Comparison of ENCODE assay signal across 28 cellular contexts in the genomic region with DNA sequence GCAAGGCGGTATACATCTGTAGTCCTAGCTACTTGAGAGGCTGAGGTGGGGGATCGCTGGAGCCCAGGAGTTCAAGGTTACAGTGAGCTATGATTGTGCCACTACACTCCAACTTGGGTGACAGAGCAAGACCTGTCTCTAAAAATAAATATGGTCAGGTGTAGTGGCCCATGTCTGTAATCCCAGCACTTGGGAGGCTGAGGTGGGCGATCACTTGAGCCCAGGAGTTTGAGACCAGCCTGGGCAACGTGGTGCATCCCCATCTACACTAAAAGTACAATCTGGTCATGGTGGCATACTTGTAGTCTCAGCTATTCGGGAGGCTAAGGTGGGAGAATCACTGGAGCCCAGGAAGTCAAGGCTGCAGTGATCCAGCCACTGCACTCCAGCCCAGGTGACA.
"Had no signal": no experiment of that assay in that cellular context is flagged by ENCODE, and none has a peak within 500 bp of the region (broad histone marks: within the 10 kb centered on the region; RNA-seq: fewer than 3 reads in every experiment).

No MANE protein-coding gene starts in this region.

- H3K27ac Mint-ChIP-seq: activated CD4-positive, alpha-beta memory T cell treated with anti-CD3 and anti-CD28 coated beads for 36 hours; activated CD4-positive, alpha-beta T cell treated with anti-CD3 and anti-CD28 coated beads, Interleukin-2, amount 10 ng/mL, durations not matched to agents 24 days and 14 days; activated naive CD4-positive, alpha-beta T cell treated with anti-CD3 and anti-CD28 coated beads, Interleukin-2, amount 10 ng/mL, durations not matched to agents 7 days and 5 days; activated naive CD8-positive, alpha-beta T cell treated with anti-CD3 and anti-CD28 coated beads, Interleukin-2, amount 10 ng/mL, durations not matched to agents 7 days and 5 days; activated T-cell treated with anti-CD3 and anti-CD28 coated beads, Interleukin-2, amount 50 U/mL, for 24 hours; dendritic cell treated with granulocyte-macrophage colony-stimulating factor and Interleukin-4, amounts not matched to agents 40 ng/mL and 50 ng/mL, for 4 days; endodermal cell; memory B cell; progenitor cell of endocrine pancreas; type B pancreatic cell had no signal

- H3K27ac ChIP-seq: ovary, testis had no signal

- H3K36me3 ChIP-seq: ovary had no signal

- H3K27me3 Mint-ChIP-seq: activated CD4-positive, alpha-beta memory T cell treated with anti-CD3 and anti-CD28 coated beads for 36 hours; activated CD4-positive, alpha-beta T cell treated with anti-CD3 and anti-CD28 coated beads, Interleukin-2, amount 10 ng/mL, durations not matched to agents 24 days and 14 days; activated naive CD4-positive, alpha-beta T cell treated with anti-CD3 and anti-CD28 coated beads, Interleukin-2, amount 10 ng/mL, durations not matched to agents 7 days and 5 days; activated naive CD8-positive, alpha-beta T cell treated with anti-CD3 and anti-CD28 coated beads, Interleukin-2, amount 10 ng/mL, durations not matched to agents 7 days and 5 days; activated T-cell treated with anti-CD3 and anti-CD28 coated beads, Interleukin-2, amount 50 U/mL, for 24 hours; dendritic cell treated with granulocyte-macrophage colony-stimulating factor and Interleukin-4, amounts not matched to agents 40 ng/mL and 50 ng/mL, for 4 days; memory B cell; naive thymus-derived CD4-positive, alpha-beta T cell; progenitor cell of endocrine pancreas; type B pancreatic cell had no signal

- H3K4me3 ChIP-seq: esophagus squamous epithelium, ovary, right atrium auricular region, testis had no signal

- H3K9me3 ChIP-seq: esophagus squamous epithelium, ovary, right atrium auricular region, testis had no signal

- H3K27me3 ChIP-seq: brain microvascular endothelial cell, esophagus squamous epithelium, ovary, right atrium auricular region, testis had no signal

- ATAC-seq: left cardiac atrium; naive thymus-derived CD4-positive, alpha-beta T cell had no signal

- DNase-seq: activated CD4-positive, alpha-beta memory T cell treated with anti-CD3 and anti-CD28 coated beads for 36 hours; activated CD4-positive, alpha-beta T cell treated with anti-CD3 and anti-CD28 coated beads, Interleukin-2, amount 10 ng/mL, durations not matched to agents 24 days and 14 days; activated CD4-positive, CD25-positive, alpha-beta regulatory T cell treated with anti-CD3 and anti-CD28 coated beads, Interleukin-2, amount 50 U/mL, for 72 hours; activated CD8-positive, alpha-beta memory T cell treated with anti-CD3 and anti-CD28 coated beads, Interleukin-2, amount 50 U/mL, for 48 hours; activated gamma-delta T cell; activated naive CD4-positive, alpha-beta T cell treated with anti-CD3 and anti-CD28 coated beads, Interleukin-2, amount 10 ng/mL, durations not matched to agents 7 days and 5 days; activated naive CD8-positive, alpha-beta T cell treated with anti-CD3 and anti-CD28 coated beads, Interleukin-2, amount 10 ng/mL, durations not matched to agents 7 days and 5 days; activated T-cell treated with anti-CD3 and anti-CD28 coated beads, Interleukin-2, amount 50 U/mL, for 24 hours; brain microvascular endothelial cell; caudate nucleus; endodermal cell; esophagus squamous epithelium; head of caudate nucleus; hippocampal formation; left cardiac atrium; midbrain; naive thymus-derived CD4-positive, alpha-beta T cell; ovary; stimulated activated CD4-positive, alpha-beta T cell treated with anti-CD3 and anti-CD28 coated beads, Interleukin-2, amount 100 ng/mL, for 48 hours; stimulated activated naive CD4-positive, alpha-beta T cell treated with Interleukin-2 at 50 U/mL for 16 hours; T-helper 1 cell; T-helper 9 cell; testis had no signal

- H3K4me3 Mint-ChIP-seq: activated CD4-positive, alpha-beta memory T cell treated with anti-CD3 and anti-CD28 coated beads for 36 hours; activated CD4-positive, alpha-beta T cell treated with anti-CD3 and anti-CD28 coated beads, Interleukin-2, amount 10 ng/mL, durations not matched to agents 24 days and 14 days; activated naive CD4-positive, alpha-beta T cell treated with anti-CD3 and anti-CD28 coated beads, Interleukin-2, amount 10 ng/mL, durations not matched to agents 7 days and 5 days; activated naive CD8-positive, alpha-beta T cell treated with anti-CD3 and anti-CD28 coated beads, Interleukin-2, amount 10 ng/mL, durations not matched to agents 7 days and 5 days; activated T-cell treated with anti-CD3 and anti-CD28 coated beads, Interleukin-2, amount 50 U/mL, for 24 hours; dendritic cell treated with granulocyte-macrophage colony-stimulating factor and Interleukin-4, amounts not matched to agents 40 ng/mL and 50 ng/mL, for 4 days; endodermal cell; memory B cell; naive thymus-derived CD4-positive, alpha-beta T cell; type B pancreatic cell had no signal

- H3K4me1 Mint-ChIP-seq: activated CD4-positive, alpha-beta T cell treated with anti-CD3 and anti-CD28 coated beads, Interleukin-2, amount 10 ng/mL, durations not matched to agents 24 days and 14 days; activated naive CD4-positive, alpha-beta T cell treated with anti-CD3 and anti-CD28 coated beads, Interleukin-2, amount 10 ng/mL, durations not matched to agents 7 days and 5 days; activated naive CD8-positive, alpha-beta T cell treated with anti-CD3 and anti-CD28 coated beads, Interleukin-2, amount 10 ng/mL, durations not matched to agents 7 days and 5 days; endodermal cell had no signal

- H3K4me1 ChIP-seq: testis had no signal
